ENCODE assay signal across 9 cellular contexts in genomic region chr9:6415266-6415665, GRCh38. TPM values are rescaled to one million over a fixed set of nuclear protein-coding genes. Genes with fewer than 3 reads are reported as not detected.
A peak's percentile ranks its signal among the peaks of the same experiment; 100 is the strongest.
DNase-seq lines count a peak whose midpoint lies in the region; ATAC-seq and TF ChIP-seq lines count a peak whose summit lies in the region.
"Had no signal": no experiment of that assay in that cellular context is flagged by ENCODE, and none has a peak within 500 bp of the region (broad histone marks: within the 10 kb centered on the region; RNA-seq: fewer than 3 reads in every experiment).

No MANE protein-coding gene starts in this region.

- H3K27ac ChIP-seq in CD4-positive, alpha-beta memory T cell (ENCODE audit: low read depth, low read length) = no peak overlapping the region
- H3K27ac ChIP-seq in HL-60 (replicated peaks) = peak overlapping the region; percentile 100

- H3K27ac Mint-ChIP-seq in CD4-positive, alpha-beta memory T cell = peak overlapping the region in 2 of 7 donors; percentile 87 to 94
- peak overlapping the region; percentile 85 for H3K27ac Mint-ChIP-seq in activated T-helper 1 cell treated with anti-CD3 and anti-CD28 coated beads, Interleukin-12 subunit alpha, Interleukin-12 subunit beta, Interleukin-2, Interleukin-4 antibody, amounts not matched to agents 30 ng/mL and 10 ng/mL and 1 ng/mL, durations not matched to agents 14 hours and 24 hours and 36 hours

- peaks cover 0 to 4% (median 0%) of the 10 kb centered on the region in 8 donors for H3K9me3 Mint-ChIP-seq in CD4-positive, alpha-beta memory T cell
- no peaks in the 10 kb centered on the region for H3K9me3 Mint-ChIP-seq in activated T-helper 1 cell treated with anti-CD3 and anti-CD28 coated beads, Interleukin-12 subunit alpha, Interleukin-12 subunit beta, Interleukin-2, Interleukin-4 antibody, amounts not matched to agents 30 ng/mL and 10 ng/mL and 1 ng/mL, durations not matched to agents 14 hours and 24 hours and 36 hours

- ATAC-seq in GM21515 (IDR thresholded peaks at IDR 0.05; ENCODE audit: unreplicated experiment) = no peak

- H3K9me3 ChIP-seq in CD4-positive, alpha-beta memory T cell (ENCODE audit: control insufficient read depth in 1 of 2, low read length in 2 of 2) = no peaks in the 10 kb centered on the region

- DNase-seq in CD4-positive, alpha-beta memory T cell = no peak
- peak; percentile 6 to 41 for DNase-seq in HL-60 (ENCODE audit: low read depth in 1 of 2, low spot score in 1 of 2)
- no peak for DNase-seq in activated T-helper 1 cell treated with anti-CD3 and anti-CD28 coated beads, Interleukin-12 subunit alpha, Interleukin-12 subunit beta, Interleukin-2, Interleukin-4 antibody, amounts not matched to agents 30 ng/mL and 10 ng/mL and 1 ng/mL, durations not matched to agents 14 hours and 24 hours and 36 hours (ENCODE audit: low spot score)
- DNase-seq in lung microvascular endothelial cell (ENCODE audit: low read depth in 2 of 2) = peak; percentile 18 to 25
- no peak for DNase-seq in GM19240 (ENCODE audit: insufficient read length, low spot score)
- no peak for DNase-seq in HK-2 (ENCODE audit: unreplicated experiment)
- no peak for DNase-seq in NCI-H1930 (lab: John Stamatoyannopoulos, UW)

- H3K4me1 Mint-ChIP-seq in CD4-positive, alpha-beta memory T cell = peaks cover 41 to 67% (median 52%) of the 10 kb centered on the region in 4 donors
- peaks cover 44% of the 10 kb centered on the region for H3K4me1 Mint-ChIP-seq in activated T-helper 1 cell treated with anti-CD3 and anti-CD28 coated beads, Interleukin-12 subunit alpha, Interleukin-12 subunit beta, Interleukin-2, Interleukin-4 antibody, amounts not matched to agents 30 ng/mL and 10 ng/mL and 1 ng/mL, durations not matched to agents 14 hours and 24 hours and 36 hours (ENCODE audit: low read depth)

- POLR2A ChIA-PET in CD4-positive, alpha-beta memory T cell (lab: Charles Lee; ENCODE audit: partially characterized antibody) = interaction anchor here (1.0 to 6.7 kb wide), 8 partner anchors 12 to 407 kb away, joined by 3 to 166 read pairs (median 14); partner anchors contain the start of gene KDM4C

- intact Hi-C loops in CD4-positive, alpha-beta memory T cell (cut with micrococcal nuclease) = loop anchor here (10.0 kb wide), 2 partner anchors 980 to 1430 kb away; partner anchors contain the start of genes JAK2 and PLGRKT
- intact Hi-C loops in activated T-helper 1 cell treated with anti-CD3 and anti-CD28 coated beads, Interleukin-12 subunit alpha, Interleukin-12 subunit beta, Interleukin-2, Interleukin-4 antibody, amounts not matched to agents 30 ng/mL and 10 ng/mL and 1 ng/mL, durations not matched to agents 14 hours and 24 hours and 36 hours (cut with micrococcal nuclease) = loop anchor here (2.0 to 10.0 kb wide), 4 partner anchors 52 to 1430 kb away; partner anchors contain the start of gene JAK2

- H3K36me3 ChIP-seq in CD4-positive, alpha-beta memory T cell (ENCODE audit: insufficient read depth, low read length) = no peaks in the 10 kb centered on the region

- H3K4me3 ChIP-seq in CD4-positive, alpha-beta memory T cell (ENCODE audit: low read length in 2 of 2) = peak overlapping the region in 1 of 2 donors; percentile 77
- peak overlapping the region; percentile 56 for H3K4me3 ChIP-seq in HL-60 (replicated peaks; ENCODE audit: insufficient read depth, low read length)
- H3K4me3 ChIP-seq: lung had no signal

- CTCF ChIA-PET in CD4-positive, alpha-beta memory T cell (lab: Charles Lee; ENCODE audit: partially characterized antibody) = interaction anchor here (1.0 to 1.8 kb wide), 5 partner anchors 8 to 62 kb away, joined by 3 to 9 read pairs (median 5); no protein-coding TSS in a partner anchor

- TF ChIP-seq CTCF in HL-60 (IDR thresholded peaks at IDR 0.05; ENCODE audit: insufficient read depth, low read length) = no peak

- H3K36me3 Mint-ChIP-seq in CD4-positive, alpha-beta memory T cell = peaks cover 10 to 25% of the 10 kb centered on the region in 2 donors
- peaks cover 20% of the 10 kb centered on the region for H3K36me3 Mint-ChIP-seq in activated T-helper 1 cell treated with anti-CD3 and anti-CD28 coated beads, Interleukin-12 subunit alpha, Interleukin-12 subunit beta, Interleukin-2, Interleukin-4 antibody, amounts not matched to agents 30 ng/mL and 10 ng/mL and 1 ng/mL, durations not matched to agents 14 hours and 24 hours and 36 hours (ENCODE audit: low read depth)

- no peaks in the 10 kb centered on the region for H3K27me3 ChIP-seq in CD4-positive, alpha-beta memory T cell (ENCODE audit: insufficient read depth, low read length)
- no peaks in the 10 kb centered on the region for H3K27me3 ChIP-seq in HL-60 (ENCODE audit: insufficient read depth, poor library complexity, severe bottlenecking)

- peak overlapping the region; percentile 85 to 94 (median 89) for H3K4me3 Mint-ChIP-seq in CD4-positive, alpha-beta memory T cell
- peak overlapping the region; percentile 89 for H3K4me3 Mint-ChIP-seq in activated T-helper 1 cell treated with anti-CD3 and anti-CD28 coated beads, Interleukin-12 subunit alpha, Interleukin-12 subunit beta, Interleukin-2, Interleukin-4 antibody, amounts not matched to agents 30 ng/mL and 10 ng/mL and 1 ng/mL, durations not matched to agents 14 hours and 24 hours and 36 hours

- H3K27me3 Mint-ChIP-seq in CD4-positive, alpha-beta memory T cell = no peaks in the 10 kb centered on the region
- H3K27me3 Mint-ChIP-seq in activated T-helper 1 cell treated with anti-CD3 and anti-CD28 coated beads, Interleukin-12 subunit alpha, Interleukin-12 subunit beta, Interleukin-2, Interleukin-4 antibody, amounts not matched to agents 30 ng/mL and 10 ng/mL and 1 ng/mL, durations not matched to agents 14 hours and 24 hours and 36 hours (ENCODE audit: insufficient read depth) = no peaks in the 10 kb centered on the region

- H3K4me1 ChIP-seq in CD4-positive, alpha-beta memory T cell (ENCODE audit: insufficient read depth, low read length) = peaks cover 58% of the 10 kb centered on the region

RNA-seq across cellular contexts. Expression of gene UHRF2, which starts 2.3 kb away (rescaled TPM):
- total RNA-seq in CD4-positive, alpha-beta memory T cell = 100 to 1,000 TPM; 124 to 128 TPM
- polyA plus RNA-seq in CD4-positive, alpha-beta memory T cell = 10 to 100 TPM in 1 of 2 donors, 1 to 10 TPM in 1; 8.7 to 16.0 TPM
- 73.0 and 77.3 TPM in 2 replicates for total RNA-seq in activated T-helper 1 cell treated with anti-CD3 and anti-CD28 coated beads, Interleukin-12 subunit alpha, Interleukin-12 subunit beta, Interleukin-2, Interleukin-4 antibody, amounts not matched to agents 30 ng/mL and 10 ng/mL and 1 ng/mL, durations not matched to agents 14 hours and 24 hours and 36 hours
- total RNA-seq in lung microvascular endothelial cell = 37.7 and 61.1 TPM in 2 replicates

Comparison
In these comparisons a context has a peak if more than half of its experiments do, and no peak if none do; other contexts are left out.
1. DNase-seq: peak in HL-60 (2 of 2) and lung microvascular endothelial cell (2 of 2); none in CD4-positive, alpha-beta memory T cell (0 of 5), activated T-helper 1 cell treated with anti-CD3 and anti-CD28 coated beads, Interleukin-12 subunit alpha, Interleukin-12 subunit beta, Interleukin-2, Interleukin-4 antibody, amounts not matched to agents 30 ng/mL and 10 ng/mL and 1 ng/mL, durations not matched to agents 14 hours and 24 hours and 36 hours (single experiment), GM19240 (single experiment), HK-2 (single experiment) and NCI-H1930 (0 of 2).